1 cellular context compared by ENCODE assay signal in genomic region chr13:114049026-114049425, GRCh38.
TF ChIP-seq lines count a peak whose summit lies in the region.

No MANE protein-coding gene starts in this region.

TF ChIP-seq in GM23338, 12 proteins besides CTCF, POLR2A, EP300 and RAD21 (continued from another document):
- TF ChIP-seq REST (IDR thresholded peaks at IDR 0.05; ENCODE audit: unreplicated experiment), result no peak
- TF ChIP-seq POLR2AphosphoS5 (IDR thresholded peaks at IDR 0.05; ENCODE audit: low read depth), result no peak
- TF ChIP-seq ZNF114 (CRISPR knock-in tag; IDR thresholded peaks at IDR 0.05), result no peak
